8 cellular contexts compared by ENCODE assay signal in genomic region chr2:43142921-43143438, GRCh38.
A peak's percentile ranks its signal among the peaks of the same experiment; 100 is the strongest.
DNase-seq lines count a peak whose midpoint lies in the region; ATAC-seq and TF ChIP-seq lines count a peak whose summit lies in the region.

No MANE protein-coding gene starts in this region.

- peaks cover 9% of the 10 kb centered on the region for H3K4me1 Mint-ChIP-seq in chondrocyte (ENCODE audit: low read depth)
- H3K4me1 Mint-ChIP-seq in stimulated activated memory B cell treated with anti-CD40 and anti-IgM and Interleukin-4, amounts not matched to agents 10 μg/mL and 1 μg/mL and 100 μg/mL, for 72 hours, result peaks cover 26% of the 10 kb centered on the region

- H3K9me3 Mint-ChIP-seq in chondrocyte (ENCODE audit: low read depth), result no peaks in the 10 kb centered on the region
- no peaks in the 10 kb centered on the region for H3K9me3 Mint-ChIP-seq in stimulated activated memory B cell treated with anti-CD40 and anti-IgM and Interleukin-4, amounts not matched to agents 10 μg/mL and 1 μg/mL and 100 μg/mL, for 72 hours

- DNase-seq in activated CD8-positive, alpha-beta memory T cell treated with anti-CD3 and anti-CD28 coated beads for 24 hours, result peak; percentile 74
- DNase-seq in activated CD8-positive, alpha-beta memory T cell treated with anti-CD3 and anti-CD28 coated beads, Interleukin-2, amount 50 U/mL, for 4 hours, result no peak
- DNase-seq in RPMI7951 (ENCODE audit: low read depth) (peak; percentile 23), chondrocyte (ENCODE audit: low spot score) (peak; percentile 57), NCI-H2171 treated with DMSO at 0.1 percent for 48 hours (lab: John Stamatoyannopoulos, UW) (no peak), islet precursor cell (no peak), MG63 (no peak)

- H3K27me3 Mint-ChIP-seq in chondrocyte (ENCODE audit: low read depth), result no peaks in the 10 kb centered on the region
- H3K27me3 Mint-ChIP-seq in stimulated activated memory B cell treated with anti-CD40 and anti-IgM and Interleukin-4, amounts not matched to agents 10 μg/mL and 1 μg/mL and 100 μg/mL, for 72 hours, result no peaks in the 10 kb centered on the region

- H3K4me3 Mint-ChIP-seq in chondrocyte (ENCODE audit: unreplicated experiment), result no peak overlapping the region
- no peak overlapping the region for H3K4me3 Mint-ChIP-seq in stimulated activated memory B cell treated with anti-CD40 and anti-IgM and Interleukin-4, amounts not matched to agents 10 μg/mL and 1 μg/mL and 100 μg/mL, for 72 hours

- TF ChIP-seq CTCF in chondrocyte (IDR thresholded peaks at IDR 0.05), result no peak

- H3K27me3 ChIP-seq in MG63, result no peaks in the 10 kb centered on the region

- no peaks in the 10 kb centered on the region for H3K36me3 Mint-ChIP-seq in chondrocyte (ENCODE audit: low read depth)
- no peaks in the 10 kb centered on the region for H3K36me3 Mint-ChIP-seq in stimulated activated memory B cell treated with anti-CD40 and anti-IgM and Interleukin-4, amounts not matched to agents 10 μg/mL and 1 μg/mL and 100 μg/mL, for 72 hours

- H3K27ac Mint-ChIP-seq in chondrocyte (ENCODE audit: unreplicated experiment), result no peak overlapping the region
- H3K27ac Mint-ChIP-seq in stimulated activated memory B cell treated with anti-CD40 and anti-IgM and Interleukin-4, amounts not matched to agents 10 μg/mL and 1 μg/mL and 100 μg/mL, for 72 hours, result peak overlapping the region; percentile 70

- H3K36me3 ChIP-seq in MG63, result no peaks in the 10 kb centered on the region

- no peak overlapping the region for H3K4me3 ChIP-seq in MG63

- peak; percentile 24 for ATAC-seq in stimulated activated memory B cell treated with anti-CD40 and anti-IgM and Interleukin-4, amounts not matched to agents 10 μg/mL and 1 μg/mL and 100 μg/mL, for 72 hours

- no peaks in the 10 kb centered on the region for H3K9me3 ChIP-seq in MG63

Comparison
In these comparisons a context has a peak if more than half of its experiments do, and no peak if none do; other contexts are left out.
1. DNase-seq: peak in activated CD8-positive, alpha-beta memory T cell treated with anti-CD3 and anti-CD28 coated beads for 24 hours (single experiment), RPMI7951 (single experiment) and chondrocyte (single experiment); none in activated CD8-positive, alpha-beta memory T cell treated with anti-CD3 and anti-CD28 coated beads, Interleukin-2, amount 50 U/mL, for 4 hours (single experiment), NCI-H2171 treated with DMSO at 0.1 percent for 48 hours (single experiment), islet precursor cell (single experiment) and MG63 (single experiment).